In genomic region chr22:48714231-48714630, GRCh38 we compare ENCODE assay signal across 31 cellular contexts.
"Had no signal": no experiment of that assay in that cellular context is flagged by ENCODE, and none has a peak within 500 bp of the region (broad histone marks: within the 10 kb centered on the region; RNA-seq: fewer than 3 reads in every experiment).

No MANE protein-coding gene starts in this region.

- H3K27ac ChIP-seq: body of pancreas, coronary artery, dorsolateral prefrontal cortex, gastroesophageal sphincter, lower lobe of right lung, parathyroid adenoma, right atrium auricular region, thoracic aorta, uterus, VCaP had no signal

- H3K4me3 ChIP-seq: body of pancreas, coronary artery, dorsolateral prefrontal cortex, gastroesophageal sphincter, lower lobe of right lung, right atrium auricular region, thoracic aorta, uterus had no signal

- H3K36me3 ChIP-seq: gastroesophageal sphincter, lower lobe of right lung, right atrium auricular region, uterus had no signal

- DNase-seq: activated CD4-positive, alpha-beta T cell treated with anti-CD3 and anti-CD28 coated beads for 48 hours; activated CD4-positive, alpha-beta T cell treated with anti-CD3 and anti-CD28 coated beads, Interleukin-2, amount 50 U/mL, for 48 hours; activated CD8-positive, alpha-beta memory T cell treated with anti-CD3 and anti-CD28 coated beads for 24 hours; activated gamma-delta T cell; anterior cingulate cortex; body of pancreas; cerebellar nuclear complex; effector memory CD4-positive, alpha-beta T cell; erythroblast; hippocampal formation; left colon; mesenchymal stem cell; nucleus accumbens; SK-N-SH; stimulated activated CD4-positive, alpha-beta T cell treated with anti-CD3 and anti-CD28 coated beads, Interleukin-12 subunit alpha, Interleukin-12 subunit beta, amount 100 ng/mL, for 4 hours; stimulated activated CD4-positive, alpha-beta T cell treated with anti-CD3 and anti-CD28 coated beads, Interleukin-4, amount 100 ng/mL, for 1 hour; SW 1271; T-helper 9 cell; trophoblast cell; uterus had no signal

- H2AFZ ChIP-seq: parathyroid adenoma had no signal

- H3K27me3 Mint-ChIP-seq: activated naive CD8-positive, alpha-beta T cell had no signal

- ATAC-seq: body of pancreas, gastroesophageal sphincter, left colon, lower lobe of right lung had no signal

- H3K4me1 ChIP-seq: gastroesophageal sphincter, lower lobe of right lung, parathyroid adenoma, right atrium auricular region, uterus had no signal

- H3K9me3 ChIP-seq: body of pancreas, lower lobe of right lung, right atrium auricular region, SK-N-SH, uterus had no signal

- H3K4me2 ChIP-seq: SK-N-SH had no signal

- H3K27me3 ChIP-seq: body of pancreas, dorsolateral prefrontal cortex, right atrium auricular region, uterus had no signal

- H3K9me3 Mint-ChIP-seq: T-helper 1 cell treated with Interleukin-12 subunit alpha and Interleukin-12 subunit beta and Interleukin-4 antibody, amounts not matched to agents 30 μg/mL and 1 μg/mL, for 36 hours had no signal

- H3K4me3 Mint-ChIP-seq: activated naive CD8-positive, alpha-beta T cell; stimulated activated naive CD8-positive, alpha-beta T cell treated with anti-CD3 and anti-CD28 coated beads, Interleukin-15, Interleukin-2, amounts not matched to agents 100 ng/mL and 50 ng/mL, for 24 hours; T-helper 1 cell treated with Interleukin-12 subunit alpha and Interleukin-12 subunit beta and Interleukin-4 antibody, amounts not matched to agents 30 μg/mL and 1 μg/mL, for 36 hours had no signal

- H3K27ac Mint-ChIP-seq: activated naive CD8-positive, alpha-beta T cell; stimulated activated naive CD8-positive, alpha-beta T cell treated with anti-CD3 and anti-CD28 coated beads, Interleukin-15, Interleukin-2, amounts not matched to agents 100 ng/mL and 50 ng/mL, for 24 hours; T-helper 1 cell treated with Interleukin-12 subunit alpha and Interleukin-12 subunit beta and Interleukin-4 antibody, amounts not matched to agents 30 μg/mL and 1 μg/mL, for 36 hours had no signal

- H3K79me2 ChIP-seq: parathyroid adenoma had no signal

- H3K36me3 Mint-ChIP-seq: activated naive CD8-positive, alpha-beta T cell had no signal
